ENCODE assay signal across 4 cellular contexts in genomic region chr5:77016962-77017361, GRCh38.
"Had no signal": no experiment of that assay in that cellular context is flagged by ENCODE, and none has a peak within 500 bp of the region (broad histone marks: within the 10 kb centered on the region; RNA-seq: fewer than 3 reads in every experiment).

No MANE protein-coding gene starts in this region.

- DNase-seq: IMR-90 had no signal

- H3K27ac ChIP-seq: HL-60 had no signal

- FAIRE-seq: HTR-8/SVneo had no signal

- H3K4me3 ChIP-seq: K562 had no signal
